9 cellular contexts compared by ENCODE assay signal in genomic region chr9:130171226-130172148, GRCh38. TPM values are rescaled to one million over a fixed set of nuclear protein-coding genes. Genes with fewer than 3 reads are reported as not detected.
DNase-seq lines count a peak whose midpoint lies in the region; ATAC-seq and TF ChIP-seq lines count a peak whose summit lies in the region.
"Had no signal": no experiment of that assay in that cellular context is flagged by ENCODE, and none has a peak within 500 bp of the region (broad histone marks: within the 10 kb centered on the region; RNA-seq: fewer than 3 reads in every experiment).

No MANE protein-coding gene starts in this region.

- H3K4me3 ChIP-seq in thymus (ENCODE audit: low read length), result peak overlapping the region; percentile 40

- H3K9me3 ChIP-seq in thymus (ENCODE audit: control insufficient read depth), result peaks cover 1% of the 10 kb centered on the region

- H3K4me1 Mint-ChIP-seq in activated CD4-positive, alpha-beta T cell treated with anti-CD3 and anti-CD28 coated beads, Interleukin-2, amount 10 ng/mL, durations not matched to agents 24 days and 14 days, result peaks cover 3% of the 10 kb centered on the region
- H3K4me1 Mint-ChIP-seq in brain, result peaks cover 42% of the 10 kb centered on the region

- H3K27ac Mint-ChIP-seq in activated CD4-positive, alpha-beta T cell treated with anti-CD3 and anti-CD28 coated beads, Interleukin-2, amount 10 ng/mL, durations not matched to agents 24 days and 14 days, result no peak overlapping the region
- H3K27ac Mint-ChIP-seq in brain, result peak overlapping the region; percentile 41 to 97 (median 92)

- no peaks in the 10 kb centered on the region for H3K4me1 ChIP-seq in thymus (ENCODE audit: control insufficient read depth, insufficient read depth, low read length)

- intact Hi-C loops in activated CD4-positive, alpha-beta T cell treated with anti-CD3 and anti-CD28 coated beads, Interleukin-2, amount 10 ng/mL, durations not matched to agents 24 days and 14 days (cut with micrococcal nuclease), result loop anchor here (1.0 kb wide), 1 partner anchor 43 kb away; no protein-coding TSS in a partner anchor

- ATAC-seq in GM21367 (IDR thresholded peaks at IDR 0.05; ENCODE audit: unreplicated experiment) (no peak), HG03457 (IDR thresholded peaks at IDR 0.05; ENCODE audit: unreplicated experiment) (no peak)

- H3K36me3 ChIP-seq in thymus (ENCODE audit: control insufficient read depth, insufficient read depth), result no peaks in the 10 kb centered on the region

- peaks cover 33% of the 10 kb centered on the region for H3K27me3 ChIP-seq in thymus (ENCODE audit: control insufficient read depth, insufficient read depth)

- DNase-seq in activated CD4-positive, alpha-beta T cell treated with anti-CD3 and anti-CD28 coated beads, Interleukin-2, amount 10 ng/mL, durations not matched to agents 24 days and 14 days, result no peak
- DNase-seq in activated CD4-positive, alpha-beta T cell treated with anti-CD3 and anti-CD28 coated beads, Interleukin-2, amount 50 U/mL, for 1 hour, result no peak
- DNase-seq in left kidney (ENCODE audit: low read depth, low spot score) (peak; percentile 41), NCI-H2196 treated with DMSO at 0.1 percent for 48 hours (lab: John Stamatoyannopoulos, UW; ENCODE audit: unreplicated experiment) (no peak)
- DNase-seq: DND-41 had no signal

- peaks cover 50% of the 10 kb centered on the region for H3K27me3 Mint-ChIP-seq in activated CD4-positive, alpha-beta T cell treated with anti-CD3 and anti-CD28 coated beads, Interleukin-2, amount 10 ng/mL, durations not matched to agents 24 days and 14 days
- peaks cover 14% of the 10 kb centered on the region for H3K27me3 Mint-ChIP-seq in brain

- WGBS in thymus, result 42% methylated on average over 45 of the region's 45 CpGs

- no peak for TF ChIP-seq CTCF in brain (conservative IDR thresholded peaks at IDR 0.05)

- H3K36me3 Mint-ChIP-seq in activated CD4-positive, alpha-beta T cell treated with anti-CD3 and anti-CD28 coated beads, Interleukin-2, amount 10 ng/mL, durations not matched to agents 24 days and 14 days (ENCODE audit: low read depth), result no peaks in the 10 kb centered on the region
- no peaks in the 10 kb centered on the region for H3K36me3 Mint-ChIP-seq in brain

- peak overlapping the region; percentile 48 for H3K4me3 Mint-ChIP-seq in activated CD4-positive, alpha-beta T cell treated with anti-CD3 and anti-CD28 coated beads, Interleukin-2, amount 10 ng/mL, durations not matched to agents 24 days and 14 days
- H3K4me3 Mint-ChIP-seq in brain, result peak overlapping the region; percentile 78 to 88 (median 81)

- no peak overlapping the region for H3K27ac ChIP-seq in thymus (ENCODE audit: low read depth)

- no peaks in the 10 kb centered on the region for H3K9me3 Mint-ChIP-seq in activated CD4-positive, alpha-beta T cell treated with anti-CD3 and anti-CD28 coated beads, Interleukin-2, amount 10 ng/mL, durations not matched to agents 24 days and 14 days
- peaks cover 0 to 6% (median 0%) of the 10 kb centered on the region in 5 experiments for H3K9me3 Mint-ChIP-seq in brain

RNA-seq across cellular contexts. Expression of gene NCS1, which starts 0.7 kb away (rescaled TPM):
- 5.3 and 5.4 TPM in 2 replicates for total RNA-seq in activated CD4-positive, alpha-beta T cell treated with anti-CD3 and anti-CD28 coated beads, Interleukin-2, amount 10 ng/mL, durations not matched to agents 24 days and 14 days
- polyA plus RNA-seq in brain (ENCODE audit: insufficient read depth, low read depth, low replicate concordance) (120 TPM), thymus (6.9 TPM)

Comparison
In these comparisons a context has a peak if more than half of its experiments do, and no peak if none do; other contexts are left out.
1. RNA of gene NCS1, which starts 0.7 kb away (polyA plus RNA-seq): 120 TPM in brain (single experiment); 6.9 TPM in thymus (single experiment); every median in the first group is over 10 times any median in the second.